ENCODE assay signal across 3 cellular contexts in genomic region chr5:145280806-145281205, GRCh38.
"Had no signal": no experiment of that assay in that cellular context is flagged by ENCODE, and none has a peak within 500 bp of the region (broad histone marks: within the 10 kb centered on the region; RNA-seq: fewer than 3 reads in every experiment).

No MANE protein-coding gene starts in this region.

- H3K4me3 ChIP-seq: GM12878 had no signal

- ATAC-seq: GM12878 had no signal

- DNase-seq: GDM1, GF-D8 had no signal
